ENCODE assay signal across 11 cellular contexts in the genomic region with DNA sequence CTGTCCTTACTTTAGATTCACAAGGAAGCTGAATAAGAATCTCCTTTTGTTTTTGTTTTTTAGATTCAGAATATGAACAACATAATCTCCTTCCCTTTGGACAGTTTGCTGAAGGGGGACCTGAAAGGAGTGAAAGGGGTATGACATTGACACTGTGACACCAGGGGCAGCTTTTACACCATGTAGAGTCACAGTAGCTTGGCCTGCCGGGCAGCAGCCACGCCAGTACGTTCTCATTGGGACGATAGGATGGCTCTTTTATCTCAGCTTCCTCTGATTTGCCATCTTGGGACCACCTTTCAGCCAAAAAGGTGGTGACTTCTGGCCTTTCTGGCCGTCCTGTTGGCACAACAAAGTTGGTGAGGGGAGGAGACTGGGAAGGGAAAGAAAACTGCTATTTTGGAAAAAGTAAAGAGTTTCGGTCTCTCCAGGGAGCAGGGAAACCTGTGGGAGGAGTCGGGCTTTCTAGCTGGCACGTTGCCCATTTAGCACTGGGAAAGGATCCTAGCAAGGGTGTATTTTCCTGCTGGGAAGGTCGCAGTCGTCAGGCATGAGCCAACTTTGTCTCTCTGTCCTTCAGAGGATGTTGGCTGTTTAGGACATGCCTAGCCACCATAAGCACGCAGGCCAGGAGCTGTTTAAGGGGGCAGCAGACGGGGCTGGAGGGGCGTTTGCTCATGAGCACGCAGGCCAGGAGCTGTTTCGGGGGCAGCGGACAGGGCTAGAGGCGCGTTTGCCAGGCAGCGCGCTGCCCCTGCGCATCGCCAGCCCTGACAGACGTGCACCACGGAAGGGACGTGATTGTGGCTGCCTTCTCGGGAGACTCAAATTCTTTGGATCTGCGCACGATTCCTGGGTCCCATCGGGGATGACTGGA.
DNase-seq lines count a peak whose midpoint lies in the region; ATAC-seq, FAIRE-seq and TF ChIP-seq lines count a peak whose summit lies in the region.
"Had no signal": no experiment of that assay in that cellular context is flagged by ENCODE, and none has a peak within 500 bp of the region (broad histone marks: within the 10 kb centered on the region; RNA-seq: fewer than 3 reads in every experiment).

No MANE protein-coding gene starts in this region.

- no peak for TF ChIP-seq EP300 in ovary (IDR thresholded peaks at IDR 0.05)

- DNase-seq in BE2C (peak; percentile 67), RWPE2 (ENCODE audit: low spot score) (no peak), Right ventricle myocardium superior (peak; percentile 65), ovary (peak; percentile 80 to 90 (median 84)), HTR-8/SVneo (ENCODE audit: insufficient read length, low spot score) (no peak), T-helper 9 cell (no peak)
- DNase-seq: cerebellar nuclear complex, foreskin melanocyte, NCI-H526 had no signal

- H3K36me3 ChIP-seq in BE2C (no peaks in the 10 kb centered on the region), RWPE2 (ENCODE audit: low read depth) (peaks cover 57% of the 10 kb centered on the region), ovary (no peaks in the 10 kb centered on the region)

- ATAC-seq in RWPE2 (ENCODE audit: low read depth): no peak
- peak; percentile 80 for ATAC-seq in Right ventricle myocardium superior (ENCODE audit: poor library complexity)
- ATAC-seq in GM21360 (IDR thresholded peaks at IDR 0.05; ENCODE audit: unreplicated experiment): no peak
- no peak for ATAC-seq in GM19023 (IDR thresholded peaks at IDR 0.05; ENCODE audit: unreplicated experiment)

- H3K4me1 ChIP-seq in BE2C (peaks cover 6% of the 10 kb centered on the region), RWPE2 (ENCODE audit: insufficient read depth, poor library complexity, severe bottlenecking) (peaks cover 30% of the 10 kb centered on the region), ovary (ENCODE audit: insufficient read depth) (peaks cover 9% of the 10 kb centered on the region)

- WGBS in ovary, 3 donors: 43 to 55% (median 47%) methylated on average over 29 of the region's 29 CpGs

- no peaks in the 10 kb centered on the region for H3K9me3 ChIP-seq in BE2C
- H3K9me3 ChIP-seq in RWPE2 (ENCODE audit: severe bottlenecking): no peaks in the 10 kb centered on the region
- no peaks in the 10 kb centered on the region for H3K9me3 ChIP-seq in ovary

- H3K4me3 ChIP-seq in BE2C (ENCODE audit: low read depth, low read length): peak overlapping the region; percentile 10; the same call in 1 of the 2 replicates
- H3K4me3 ChIP-seq in RWPE2 (ENCODE audit: severe bottlenecking): no peak overlapping the region
- H3K4me3 ChIP-seq in ovary: no peak overlapping the region

- FAIRE-seq in HTR-8/SVneo (lab: Jason Lieb, UNC): no peak

- H3K27ac ChIP-seq in RWPE2 (ENCODE audit: poor library complexity, severe bottlenecking) (peak overlapping the region; percentile 2), ovary (peak overlapping the region in 1 of 2 donors; percentile 64)

- no peak for TF ChIP-seq POLR2A in ovary (IDR thresholded peaks at IDR 0.05)

- intact Hi-C loops in Right ventricle myocardium superior (cut with DNase I) (no loop called here), ovary (cut with DNase I) (loop anchor here in 1 of 4 donors (10.0 kb wide), 1 partner anchor 114 kb away; the partner anchor contains the start of gene ASAP2)

- TF ChIP-seq CTCF in BE2C (IDR thresholded peaks at IDR 0.05; ENCODE audit: low read depth, low read length) (no peak), RWPE2 (IDR thresholded peaks at IDR 0.05; ENCODE audit: poor library complexity, severe bottlenecking) (no peak), ovary (IDR thresholded peaks at IDR 0.05) (no peak)

- H3K27me3 ChIP-seq in BE2C: no peaks in the 10 kb centered on the region
- no peaks in the 10 kb centered on the region for H3K27me3 ChIP-seq in RWPE2 (ENCODE audit: insufficient read depth, poor library complexity, severe bottlenecking)
- H3K27me3 ChIP-seq in ovary: no peaks in the 10 kb centered on the region

Comparison
In these comparisons a context has a peak if more than half of its experiments do, and no peak if none do; other contexts are left out.
1. DNase-seq: peak in BE2C (single experiment), Right ventricle myocardium superior (single experiment) and ovary (5 of 5); none in RWPE2 (single experiment), HTR-8/SVneo (single experiment) and T-helper 9 cell (single experiment).